ENCODE assay signal across 1 cellular context in genomic region chr2:20013061-20013721, GRCh38.
TF ChIP-seq lines count a peak whose summit lies in the region.

No MANE protein-coding gene starts in this region.

TF ChIP-seq in IMR-90, 13 proteins besides CTCF, POLR2A, EP300 and RAD21 (continued from another document):
- TF ChIP-seq USF2 (IDR thresholded peaks at IDR 0.05; ENCODE audit: low read depth, low read length) (no peak), NFE2L2 (IDR thresholded peaks at IDR 0.05; ENCODE audit: low read depth, low read length) (no peak), MAFK (IDR thresholded peaks at IDR 0.05; ENCODE audit: low read depth, low read length) (no peak), CHD1 (IDR thresholded peaks at IDR 0.05; ENCODE audit: low read depth, low read length) (no peak), FOS (IDR thresholded peaks at IDR 0.05; ENCODE audit: low read depth, low read length) (no peak), MXI1 (IDR thresholded peaks at IDR 0.05; ENCODE audit: borderline replicate concordance, low read depth, low read length) (no peak), SMC3 (IDR thresholded peaks at IDR 0.05; ENCODE audit: low read depth, low read length) (no peak), BHLHE40 (IDR thresholded peaks at IDR 0.05; ENCODE audit: low read depth, low read length) (no peak), RFX5 (IDR thresholded peaks at IDR 0.05; ENCODE audit: low read depth, low read length) (no peak), CEBPB (IDR thresholded peaks at IDR 0.05; ENCODE audit: low read depth, low read length) (no peak)
TF ChIP-seq in IMR-90: peak in this region for 0.
